ENCODE assay signal across 1 cellular context in the genomic region with DNA sequence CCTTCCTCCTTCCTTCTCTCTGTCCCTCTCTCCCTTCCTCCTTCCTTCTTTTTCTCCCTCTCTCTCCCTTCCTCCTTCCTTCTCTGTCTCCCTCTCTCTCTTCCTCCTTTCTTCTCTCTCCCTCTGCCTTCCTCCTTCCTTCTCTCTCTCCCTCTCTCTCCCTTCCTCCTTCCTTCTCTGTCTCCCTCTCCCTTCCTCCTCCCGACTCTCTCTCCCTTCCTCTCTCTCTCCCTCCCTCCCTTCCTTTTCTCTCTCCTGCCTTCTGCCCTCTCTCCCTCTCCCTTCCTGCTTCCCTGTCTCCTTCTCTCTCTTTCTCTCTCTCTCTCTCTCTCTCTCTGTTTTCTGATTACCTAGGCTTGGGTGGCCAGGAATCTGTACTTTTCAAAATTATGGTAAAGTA.
TF ChIP-seq lines count a peak whose summit lies in the region.

No MANE protein-coding gene starts in this region.

TF ChIP-seq in HEK293, 187 proteins besides CTCF, POLR2A, EP300 and RAD21 (continued from another document):
- TF ChIP-seq, protein P1, sequence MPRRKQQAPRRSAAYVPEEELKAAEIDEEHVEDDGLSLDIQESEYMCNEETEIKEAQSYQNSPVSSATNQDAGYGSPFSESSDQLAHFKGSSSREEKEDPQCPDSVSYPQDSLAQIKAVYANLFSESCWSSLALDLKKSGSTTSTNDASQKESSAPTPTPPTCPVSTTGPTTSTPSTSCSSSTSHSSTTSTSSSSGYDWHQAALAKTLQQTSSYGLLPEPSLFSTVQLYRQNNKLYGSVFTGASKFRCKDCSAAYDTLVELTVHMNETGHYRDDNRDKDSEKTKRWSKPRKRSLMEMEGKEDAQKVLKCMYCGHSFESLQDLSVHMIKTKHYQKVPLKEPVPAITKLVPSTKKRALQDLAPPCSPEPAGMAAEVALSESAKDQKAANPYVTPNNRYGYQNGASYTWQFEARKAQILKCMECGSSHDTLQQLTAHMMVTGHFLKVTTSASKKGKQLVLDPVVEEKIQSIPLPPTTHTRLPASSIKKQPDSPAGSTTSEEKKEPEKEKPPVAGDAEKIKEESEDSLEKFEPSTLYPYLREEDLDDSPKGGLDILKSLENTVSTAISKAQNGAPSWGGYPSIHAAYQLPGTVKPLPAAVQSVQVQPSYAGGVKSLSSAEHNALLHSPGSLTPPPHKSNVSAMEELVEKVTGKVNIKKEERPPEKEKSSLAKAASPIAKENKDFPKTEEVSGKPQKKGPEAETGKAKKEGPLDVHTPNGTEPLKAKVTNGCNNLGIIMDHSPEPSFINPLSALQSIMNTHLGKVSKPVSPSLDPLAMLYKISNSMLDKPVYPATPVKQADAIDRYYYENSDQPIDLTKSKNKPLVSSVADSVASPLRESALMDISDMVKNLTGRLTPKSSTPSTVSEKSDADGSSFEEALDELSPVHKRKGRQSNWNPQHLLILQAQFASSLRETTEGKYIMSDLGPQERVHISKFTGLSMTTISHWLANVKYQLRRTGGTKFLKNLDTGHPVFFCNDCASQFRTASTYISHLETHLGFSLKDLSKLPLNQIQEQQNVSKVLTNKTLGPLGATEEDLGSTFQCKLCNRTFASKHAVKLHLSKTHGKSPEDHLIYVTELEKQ (tag by site-specific recombination; IDR thresholded peaks at IDR 0.05; ENCODE audit: borderline replicate concordance), result no peak
- TF ChIP-seq ZNF155 (tag by site-specific recombination; IDR thresholded peaks at IDR 0.05) (no peak), ZNF19 (tag by site-specific recombination; IDR thresholded peaks at IDR 0.05; ENCODE audit: low read depth) (no peak), ZNF791 (tag by site-specific recombination; IDR thresholded peaks at IDR 0.05) (no peak), PATZ1 (tag by site-specific recombination; IDR thresholded peaks at IDR 0.05) (no peak), ZNF596 (tag by site-specific recombination; IDR thresholded peaks at IDR 0.05) (peak; percentile 85), ZNF623 (tag by site-specific recombination; IDR thresholded peaks at IDR 0.05) (no peak), ZNF660 (tag by site-specific recombination; IDR thresholded peaks at IDR 0.05) (no peak), OSR2 (tag by site-specific recombination; IDR thresholded peaks at IDR 0.05) (no peak), FEZF1 (tag by site-specific recombination; IDR thresholded peaks at IDR 0.05) (no peak), ZNF366 (tag by site-specific recombination; conservative IDR thresholded peaks at IDR 0.05) (peak; percentile 79), HOXD13 (CRISPR knock-in tag; IDR thresholded peaks at IDR 0.05; ENCODE audit: borderline replicate concordance) (no peak), ZNF16 (tag by site-specific recombination; IDR thresholded peaks at IDR 0.05; ENCODE audit: low read depth) (no peak), ZNF341 (tag by site-specific recombination; IDR thresholded peaks at IDR 0.05; ENCODE audit: low read depth) (no peak), PRDM1 (tag by site-specific recombination; IDR thresholded peaks at IDR 0.05) (peak; percentile 58; the same call in 1 of the 2 replicates), ZNF776 (tag by site-specific recombination; IDR thresholded peaks at IDR 0.05; ENCODE audit: borderline replicate concordance) (no peak), ZNF501 (tag by site-specific recombination; IDR thresholded peaks at IDR 0.05) (no peak), PRDM10 (tag by site-specific recombination; IDR thresholded peaks at IDR 0.05) (no peak), ZNF112 (tag by site-specific recombination; IDR thresholded peaks at IDR 0.05) (no peak), ZNF23 (tag by site-specific recombination; IDR thresholded peaks at IDR 0.05; ENCODE audit: borderline replicate concordance) (no peak), ZNF629 (tag by site-specific recombination; IDR thresholded peaks at IDR 0.05) (no peak)
- TF ChIP-seq, protein P2, sequence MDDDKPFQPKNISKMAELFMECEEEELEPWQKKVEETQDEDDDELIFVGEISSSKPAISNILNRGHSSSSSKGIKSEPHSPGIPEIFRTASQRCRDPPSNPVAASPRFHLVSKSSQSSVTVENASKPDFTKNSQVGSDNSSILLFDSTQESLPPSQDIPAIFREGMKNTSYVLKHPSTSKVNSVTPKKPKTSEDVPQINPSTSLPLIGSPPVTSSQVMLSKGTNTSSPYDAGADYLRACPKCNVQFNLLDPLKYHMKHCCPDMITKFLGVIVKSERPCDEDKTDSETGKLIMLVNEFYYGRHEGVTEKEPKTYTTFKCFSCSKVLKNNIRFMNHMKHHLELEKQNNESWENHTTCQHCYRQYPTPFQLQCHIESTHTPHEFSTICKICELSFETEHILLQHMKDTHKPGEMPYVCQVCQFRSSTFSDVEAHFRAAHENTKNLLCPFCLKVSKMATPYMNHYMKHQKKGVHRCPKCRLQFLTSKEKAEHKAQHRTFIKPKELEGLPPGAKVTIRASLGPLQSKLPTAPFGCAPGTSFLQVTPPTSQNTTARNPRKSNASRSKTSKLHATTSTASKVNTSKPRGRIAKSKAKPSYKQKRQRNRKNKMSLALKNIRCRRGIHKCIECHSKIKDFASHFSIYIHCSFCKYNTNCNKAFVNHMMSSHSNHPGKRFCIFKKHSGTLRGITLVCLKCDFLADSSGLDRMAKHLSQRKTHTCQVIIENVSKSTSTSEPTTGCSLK (tag by site-specific recombination; IDR thresholded peaks at IDR 0.05), result no peak
- TF ChIP-seq, protein P3, sequence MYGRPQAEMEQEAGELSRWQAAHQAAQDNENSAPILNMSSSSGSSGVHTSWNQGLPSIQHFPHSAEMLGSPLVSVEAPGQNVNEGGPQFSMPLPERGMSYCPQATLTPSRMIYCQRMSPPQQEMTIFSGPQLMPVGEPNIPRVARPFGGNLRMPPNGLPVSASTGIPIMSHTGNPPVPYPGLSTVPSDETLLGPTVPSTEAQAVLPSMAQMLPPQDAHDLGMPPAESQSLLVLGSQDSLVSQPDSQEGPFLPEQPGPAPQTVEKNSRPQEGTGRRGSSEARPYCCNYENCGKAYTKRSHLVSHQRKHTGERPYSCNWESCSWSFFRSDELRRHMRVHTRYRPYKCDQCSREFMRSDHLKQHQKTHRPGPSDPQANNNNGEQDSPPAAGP (tag by site-specific recombination; IDR thresholded peaks at IDR 0.05), result no peak
TF ChIP-seq in HEK293: peak in this region for 4.
